Comparison of ENCODE assay signal across 1 cellular context in genomic region chr1:9558271-9558945, GRCh38.
TF ChIP-seq lines count a peak whose summit lies in the region.

No MANE protein-coding gene starts in this region.

TF ChIP-seq in K562, 482 proteins besides CTCF, POLR2A, EP300 and RAD21:
- TF ChIP-seq TBL1XR1 (IDR thresholded peaks at IDR 0.05; ENCODE audit: low read length in 2 of 2) (no peak), MAZ (CRISPR knock-in tag; conservative IDR thresholded peaks at IDR 0.05 in 1 of 2, IDR thresholded peaks at IDR 0.05 in 1 of 2) (no peak), CTBP1 (IDR thresholded peaks at IDR 0.05; ENCODE audit: borderline replicate concordance) (no peak), ARNT (IDR thresholded peaks at IDR 0.05) (no peak), ZNF77 (CRISPR knock-in tag; IDR thresholded peaks at IDR 0.05) (no peak), ZNF133 (CRISPR knock-in tag; IDR thresholded peaks at IDR 0.05) (no peak), FOXP4 (CRISPR knock-in tag; IDR thresholded peaks at IDR 0.05; ENCODE audit: borderline replicate concordance) (no peak), OTX1 (CRISPR knock-in tag; IDR thresholded peaks at IDR 0.05) (no peak), SMARCA5 (IDR thresholded peaks at IDR 0.05) (no peak), MIER1 (IDR thresholded peaks at IDR 0.05; ENCODE audit: low read depth) (no peak), CREB1 (IDR thresholded peaks at IDR 0.05) (no peak), CREB1 (CRISPR knock-in tag; IDR thresholded peaks at IDR 0.05) (no peak), POLR3A (IDR thresholded peaks at IDR 0.05; ENCODE audit: borderline replicate concordance, extremely low read depth, insufficient read depth, insufficient read length) (no peak), ZNF79 (CRISPR knock-in tag; IDR thresholded peaks at IDR 0.05; ENCODE audit: low read depth) (no peak), PURB (CRISPR knock-in tag; IDR thresholded peaks at IDR 0.05; ENCODE audit: low read depth) (no peak)
